In genomic region chr15:68430471-68431036, GRCh38 we compare ENCODE assay signal across 10 cellular contexts. TPM values are rescaled to one million over a fixed set of nuclear protein-coding genes. Genes with fewer than 3 reads are reported as not detected.
DNase-seq lines count a peak whose midpoint lies in the region; ATAC-seq and TF ChIP-seq lines count a peak whose summit lies in the region.
"Had no signal": no experiment of that assay in that cellular context is flagged by ENCODE, and none has a peak within 500 bp of the region (broad histone marks: within the 10 kb centered on the region; RNA-seq: fewer than 3 reads in every experiment).

No MANE protein-coding gene starts in this region.

- TF ChIP-seq EP300 in tibial nerve (IDR thresholded peaks at IDR 0.05), result no peak

- peaks cover 79% of the 10 kb centered on the region for H3K27me3 ChIP-seq in HUES6 (ENCODE audit: control insufficient read depth, insufficient read depth, low read length)
- H3K27me3 ChIP-seq in colonic mucosa, result peaks cover 27% of the 10 kb centered on the region
- H3K27me3 ChIP-seq in mesenchymal stem cell (ENCODE audit: control insufficient read depth in 1 of 2, insufficient read depth in 1 of 2, low read length in 2 of 2), result peaks cover 3 to 55% of the 10 kb centered on the region in 2 experiments
- peaks cover 0 to 28% of the 10 kb centered on the region in 2 donors for H3K27me3 ChIP-seq in tibial nerve

- H3K79me1 ChIP-seq in mesenchymal stem cell (replicated peaks; ENCODE audit: low read length, poor library complexity, severe bottlenecking), result peaks cover 6% of the 10 kb centered on the region

- H3K4me3 ChIP-seq in HUES6 (ENCODE audit: low read depth, low read length), result peak overlapping the region; percentile 56
- H3K4me3 ChIP-seq in colonic mucosa, result peak overlapping the region; percentile 28
- peak overlapping the region; percentile 82 to 85 for H3K4me3 ChIP-seq in mesenchymal stem cell (ENCODE audit: insufficient read depth in 1 of 2, low read depth in 1 of 2, low read length in 2 of 2)
- H3K4me3 ChIP-seq in tibial nerve, result peak overlapping the region in 3 of 4 donors; percentile 22 to 53 (median 32)

- no peaks in the 10 kb centered on the region for H3K4me1 ChIP-seq in HUES6 (ENCODE audit: control insufficient read depth, insufficient read depth, low read length)
- H3K4me1 ChIP-seq in colonic mucosa, result no peaks in the 10 kb centered on the region
- peaks cover 31% of the 10 kb centered on the region for H3K4me1 ChIP-seq in mesenchymal stem cell (ENCODE audit: control insufficient read depth, insufficient read depth, low read depth, low read length)
- peaks cover 0 to 19% (median 7%) of the 10 kb centered on the region in 4 donors for H3K4me1 ChIP-seq in tibial nerve
- H3K4me1 ChIP-seq: pancreas had no signal

- H3K14ac ChIP-seq in mesenchymal stem cell (ENCODE audit: low read length in 2 of 2), result peak overlapping the region; percentile 20 to 51

- H3K27ac ChIP-seq in HUES6 (ENCODE audit: low read depth, low read length) (no peak overlapping the region), colonic mucosa (no peak overlapping the region), mesenchymal stem cell (ENCODE audit: low read length, poor library complexity, severe bottlenecking) (peak overlapping the region; percentile 72), tibial nerve (peak overlapping the region in 1 of 4 donors; percentile 62)
- H3K27ac ChIP-seq: pancreas had no signal

- H3K9me3 ChIP-seq in HUES6 (ENCODE audit: control insufficient read depth, insufficient read depth, low read depth, low read length) (no peaks in the 10 kb centered on the region), colonic mucosa (no peaks in the 10 kb centered on the region), mesenchymal stem cell (ENCODE audit: control insufficient read depth, low read length) (no peaks in the 10 kb centered on the region), tibial nerve (no peaks in the 10 kb centered on the region)
- H3K9me3 ChIP-seq: pancreas had no signal

- H3K9ac ChIP-seq in HUES6 (ENCODE audit: low read length) (no peak overlapping the region), colonic mucosa (ENCODE audit: low read depth in 2 of 2, low read length in 2 of 2) (no peak overlapping the region), mesenchymal stem cell (ENCODE audit: low read length) (peak overlapping the region; percentile 81)

- no peak overlapping the region for H3K23ac ChIP-seq in mesenchymal stem cell (ENCODE audit: low read length in 2 of 2)

- no peak for TF ChIP-seq POLR2A in tibial nerve (IDR thresholded peaks at IDR 0.05)

- peak overlapping the region; percentile 84 for H2BK120ac ChIP-seq in mesenchymal stem cell (ENCODE audit: low read depth, low read length)

- H2AK5ac ChIP-seq in mesenchymal stem cell (ENCODE audit: low read length, severe bottlenecking), result peak overlapping the region; percentile 11

- peak overlapping the region; percentile 86 for H2BK15ac ChIP-seq in mesenchymal stem cell (ENCODE audit: low read depth, poor library complexity, severe bottlenecking)

- H3K18ac ChIP-seq in mesenchymal stem cell (ENCODE audit: low read depth in 1 of 2, low read length in 2 of 2), result peak overlapping the region; percentile 88 to 99

- TF ChIP-seq CTCF in colonic mucosa (IDR thresholded peaks at IDR 0.05), result no peak
- TF ChIP-seq CTCF in tibial nerve (IDR thresholded peaks at IDR 0.05), result no peak

- WGBS in mesenchymal stem cell, result 49% methylated on average over 12 of the region's 12 CpGs
- 52 to 59% methylated on average over 12 of the region's 12 CpGs for WGBS in tibial nerve, 2 donors

- H4K91ac ChIP-seq in mesenchymal stem cell (ENCODE audit: low read length), result peak overlapping the region; percentile 77

- H4K8ac ChIP-seq in mesenchymal stem cell (ENCODE audit: low read length), result peak overlapping the region; percentile 79

- H2AFZ ChIP-seq in mesenchymal stem cell (ENCODE audit: low read depth, low read length), result no peak overlapping the region

- DNase-seq in colonic mucosa (peak; percentile 11), mesenchymal stem cell (no peak), tibial nerve (ENCODE audit: low spot score in 2 of 2) (no peak), Kasumi-1 (lab: John Stamatoyannopoulos, UW) (no peak)
- DNase-seq: DMS153, NCI-H1092 had no signal

- ATAC-seq in GM19455 (IDR thresholded peaks at IDR 0.05; ENCODE audit: unreplicated experiment), result no peak
- ATAC-seq in GM19328 (IDR thresholded peaks at IDR 0.05; ENCODE audit: unreplicated experiment), result no peak

- peak overlapping the region; percentile 71 to 85 for H3K4ac ChIP-seq in mesenchymal stem cell (ENCODE audit: low read depth in 1 of 2, low read length in 2 of 2)

- H3K36me3 ChIP-seq in HUES6 (ENCODE audit: control insufficient read depth, insufficient read depth, low read length) (no peaks in the 10 kb centered on the region), colonic mucosa (no peaks in the 10 kb centered on the region), mesenchymal stem cell (ENCODE audit: control insufficient read depth in 1 of 2, insufficient read depth in 2 of 2, low read depth in 1 of 2, low read length in 2 of 2) (peaks cover 0 to 12% of the 10 kb centered on the region in 2 experiments), tibial nerve (no peaks in the 10 kb centered on the region)
- H3K36me3 ChIP-seq: pancreas had no signal

- peak overlapping the region; percentile 69 for H3K4me2 ChIP-seq in mesenchymal stem cell (ENCODE audit: low read length, poor library complexity, severe bottlenecking)

- peak overlapping the region; percentile 14 to 91 for H2BK12ac ChIP-seq in mesenchymal stem cell (ENCODE audit: low read length in 2 of 2)

- intact Hi-C loops in colonic mucosa (cut with DNase I), result no loop called here

- peak overlapping the region; percentile 73 for H2BK5ac ChIP-seq in mesenchymal stem cell (ENCODE audit: low read depth, low read length, poor library complexity, severe bottlenecking)

RNA-seq across cellular contexts. Expression of gene ITGA11, which starts 1.4 kb away (rescaled TPM):
- total RNA-seq in colonic mucosa, result 1 to 10 TPM; 2.4 to 4.1 TPM
- polyA plus RNA-seq in mesenchymal stem cell (2013, experiment 1 of 2), result 146 TPM
- 150 TPM for polyA plus RNA-seq in mesenchymal stem cell (2013, experiment 2 of 2)
- total RNA-seq in tibial nerve, result 10 to 100 TPM in 1 of 4 donors, 1 to 10 TPM in 3; 2.7 to 12.1 (median 6.9) TPM

Comparison
In these comparisons a context has a peak if more than half of its experiments do, and no peak if none do; other contexts are left out.
1. H3K4me3 ChIP-seq: peak in every context shown above with its lines; median percentile 84 in mesenchymal stem cell; 56 in HUES6; 32 in tibial nerve; 28 in colonic mucosa.